Comparison of ENCODE assay signal across 26 cellular contexts in the genomic region with DNA sequence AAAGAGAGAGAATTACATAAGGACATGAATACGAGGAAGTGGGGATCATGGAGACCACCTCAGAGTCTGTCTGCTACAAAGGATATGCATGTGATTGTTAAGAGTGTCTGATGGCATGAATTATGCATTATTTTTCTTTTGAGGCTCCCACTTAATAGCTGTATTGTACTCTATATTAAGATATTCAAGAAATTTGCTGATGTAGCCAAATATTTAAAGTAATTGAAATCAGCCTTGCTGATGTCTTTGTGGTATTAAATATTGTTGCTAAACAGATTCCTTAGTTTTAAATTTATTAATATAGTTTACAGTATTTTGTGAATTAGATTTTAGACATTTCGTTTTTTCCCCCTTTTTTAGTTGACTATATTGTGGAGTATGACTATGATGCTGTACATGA.
"Had no signal": no experiment of that assay in that cellular context is flagged by ENCODE, and none has a peak within 500 bp of the region (broad histone marks: within the 10 kb centered on the region; RNA-seq: fewer than 3 reads in every experiment).

No MANE protein-coding gene starts in this region.

- H2AFZ ChIP-seq: hepatocyte, neural progenitor cell had no signal

- H3K4me3 Mint-ChIP-seq: activated CD4-positive, alpha-beta T cell treated with anti-CD3 and anti-CD28 coated beads for 36 hours; activated T-cell treated with anti-CD3 and anti-CD28 coated beads, Interleukin-2, amount 50 U/mL, for 72 hours; central memory CD8-positive, alpha-beta T cell; dendritic cell treated with granulocyte-macrophage colony-stimulating factor and Interleukin-4, amounts not matched to agents 40 ng/mL and 50 ng/mL, for 4 days; naive B cell; neural progenitor cell; T-cell; T-helper 2 cell treated with Interferon-gamma antibody and Interleukin-4, amounts not matched to agents 5 μg/mL and 100 μg/mL, for 36 hours had no signal

- H3K9ac ChIP-seq: neural progenitor cell had no signal

- ATAC-seq: activated CD4-positive, alpha-beta T cell treated with anti-CD3 and anti-CD28 coated beads for 36 hours; activated naive CD4-positive, alpha-beta T cell treated with anti-CD3 and anti-CD28 coated beads, Interleukin-2, amount 50 U/mL, for 72 hours; activated T-cell treated with anti-CD3 and anti-CD28 coated beads, Interleukin-2, amount 50 U/mL, for 72 hours; gastroesophageal sphincter; left cardiac atrium; right cardiac atrium; T-cell had no signal

- H3K4me2 ChIP-seq: hepatocyte, neural progenitor cell had no signal

- DNase-seq: activated CD4-positive, alpha-beta T cell treated with anti-CD3 and anti-CD28 coated beads for 36 hours; activated CD4-positive, CD25-positive, alpha-beta regulatory T cell; activated naive CD4-positive, alpha-beta T cell; activated T-cell treated with anti-CD3 and anti-CD28 coated beads for 4 hours; activated T-cell treated with anti-CD3 and anti-CD28 coated beads, Interleukin-2, amount 50 U/mL, for 72 hours; erythroblast; islet precursor cell; left cardiac atrium; mammary epithelial cell; naive B cell; occipital lobe; right cardiac atrium; spleen; stimulated activated naive CD4-positive, alpha-beta T cell; T-cell; tibial artery had no signal

- H3K4me3 ChIP-seq: gastroesophageal sphincter, hepatocyte, neural progenitor cell, spleen, suprapubic skin, tibial artery had no signal

- H3K27ac ChIP-seq: gastroesophageal sphincter, hepatocyte, neural progenitor cell, spleen, suprapubic skin, tibial artery had no signal

- H3K9me3 Mint-ChIP-seq: central memory CD8-positive, alpha-beta T cell; dendritic cell treated with granulocyte-macrophage colony-stimulating factor and Interleukin-4, amounts not matched to agents 40 ng/mL and 50 ng/mL, for 4 days had no signal

- H3K27ac Mint-ChIP-seq: activated CD4-positive, alpha-beta T cell treated with anti-CD3 and anti-CD28 coated beads for 36 hours; activated T-cell treated with anti-CD3 and anti-CD28 coated beads, Interleukin-2, amount 50 U/mL, for 72 hours; dendritic cell treated with granulocyte-macrophage colony-stimulating factor and Interleukin-4, amounts not matched to agents 40 ng/mL and 50 ng/mL, for 4 days; neural progenitor cell; T-helper 2 cell treated with Interferon-gamma antibody and Interleukin-4, amounts not matched to agents 5 μg/mL and 100 μg/mL, for 36 hours had no signal

- H3K9me3 ChIP-seq: gastroesophageal sphincter, spleen, suprapubic skin, tibial artery had no signal

- H3K27me3 Mint-ChIP-seq: activated CD4-positive, alpha-beta T cell treated with anti-CD3 and anti-CD28 coated beads for 36 hours; central memory CD8-positive, alpha-beta T cell; dendritic cell treated with granulocyte-macrophage colony-stimulating factor and Interleukin-4, amounts not matched to agents 40 ng/mL and 50 ng/mL, for 4 days; naive B cell; T-cell had no signal

- H3K4me1 Mint-ChIP-seq: neural progenitor cell had no signal

- H3K27me3 ChIP-seq: gastroesophageal sphincter, hepatocyte, neural progenitor cell, spleen, suprapubic skin, tibial artery had no signal

- FAIRE-seq: bronchial epithelial cell, urothelium cell line had no signal
